Comparison of ENCODE assay signal across 16 cellular contexts in genomic region chr2:229269146-229269545, GRCh38. TPM values are rescaled to one million over a fixed set of nuclear protein-coding genes. Genes with fewer than 3 reads are reported as not detected.
A peak's percentile ranks its signal among the peaks of the same experiment; 100 is the strongest.
DNase-seq lines count a peak whose midpoint lies in the region; ATAC-seq and TF ChIP-seq lines count a peak whose summit lies in the region.
"Had no signal": no experiment of that assay in that cellular context is flagged by ENCODE, and none has a peak within 500 bp of the region (broad histone marks: within the 10 kb centered on the region; RNA-seq: fewer than 3 reads in every experiment).

No MANE protein-coding gene starts in this region.

- ATAC-seq in heart right ventricle = no peak
- ATAC-seq in left cardiac atrium = no peak
- ATAC-seq in right cardiac atrium = no peak
- no peak for ATAC-seq in psoas muscle
- ATAC-seq: activated T-cell treated with anti-CD3 and anti-CD28 coated beads, Interleukin-2, amount 50 U/mL, for 4 hours had no signal

- DNase-seq in heart right ventricle (no peak), left cardiac atrium (no peak), right cardiac atrium (no peak), psoas muscle (no peak), uterus (peak in 1 of 2 donors; percentile 21), NCI-H774 (lab: John Stamatoyannopoulos, UW) (no peak), SKM-1 (lab: John Stamatoyannopoulos, UW; ENCODE audit: unreplicated experiment) (no peak)
- no peak for DNase-seq in activated T-helper 2 cell treated with anti-CD3 and anti-CD28 coated beads, Interferon-gamma antibody, Interleukin-2, Interleukin-4, amounts not matched to agents 10 μg/mL and 5 μg/mL and 100 μg/mL, durations not matched to agents 14 hours and 24 hours and 36 hours (ENCODE audit: low spot score)
- DNase-seq: activated CD4-positive, alpha-beta T cell treated with anti-CD3 and anti-CD28 coated beads for 4 hours; activated T-cell treated with anti-CD3 and anti-CD28 coated beads, Interleukin-2, amount 50 U/mL, for 4 hours; erythroblast; NCI-H2029 treated with DMSO at 0.1 percent for 48 hours; NCI-H748 treated with DMSO at 0.1 percent for 48 hours; stimulated activated CD4-positive, alpha-beta T cell treated with anti-CD3 and anti-CD28 coated beads, Interleukin-2, amount 100 ng/mL, for 24 hours; stimulated activated CD8-positive, alpha-beta memory T cell treated with anti-CD3 and anti-CD28 coated beads, Interleukin-4, amount 100 ng/mL, for 48 hours; T1000 had no signal

- peak overlapping the region in 5 of 10 donors; percentile 20 to 82 (median 66) for H3K27ac ChIP-seq in heart right ventricle
- H3K27ac ChIP-seq in right cardiac atrium (ENCODE audit: low read length) = no peak overlapping the region
- H3K27ac ChIP-seq in psoas muscle = no peak overlapping the region
- peak overlapping the region; percentile 77 to 87 for H3K27ac ChIP-seq in uterus

- peak overlapping the region in 9 of 10 donors; percentile 24 to 89 (median 76) for H3K4me3 ChIP-seq in heart right ventricle
- H3K4me3 ChIP-seq in right cardiac atrium (ENCODE audit: low read length) = peak overlapping the region; percentile 64
- H3K4me3 ChIP-seq in psoas muscle = peak overlapping the region; percentile 61
- peak overlapping the region; percentile 61 to 93 for H3K4me3 ChIP-seq in uterus

- H3K9me3 Mint-ChIP-seq in activated T-helper 2 cell treated with anti-CD3 and anti-CD28 coated beads, Interferon-gamma antibody, Interleukin-2, Interleukin-4, amounts not matched to agents 10 μg/mL and 5 μg/mL and 100 μg/mL, durations not matched to agents 14 hours and 24 hours and 36 hours = no peaks in the 10 kb centered on the region
- H3K9me3 Mint-ChIP-seq: activated T-cell treated with anti-CD3 and anti-CD28 coated beads, Interleukin-2, amount 50 U/mL, for 4 hours had no signal

- peaks cover 15% of the 10 kb centered on the region for H3K27me3 Mint-ChIP-seq in activated T-helper 2 cell treated with anti-CD3 and anti-CD28 coated beads, Interferon-gamma antibody, Interleukin-2, Interleukin-4, amounts not matched to agents 10 μg/mL and 5 μg/mL and 100 μg/mL, durations not matched to agents 14 hours and 24 hours and 36 hours (ENCODE audit: low read depth)

- 75 to 77% methylated on average over 8 of the region's 8 CpGs for WGBS in heart right ventricle, 2 donors
- 77% methylated on average over 8 of the region's 8 CpGs for WGBS in right cardiac atrium
- 81 to 85% (median 82%) methylated on average over 8 of the region's 8 CpGs for WGBS in psoas muscle, 3 donors

- H3K27ac Mint-ChIP-seq in activated T-helper 2 cell treated with anti-CD3 and anti-CD28 coated beads, Interferon-gamma antibody, Interleukin-2, Interleukin-4, amounts not matched to agents 10 μg/mL and 5 μg/mL and 100 μg/mL, durations not matched to agents 14 hours and 24 hours and 36 hours = no peak overlapping the region

- H3K4me3 Mint-ChIP-seq in activated T-helper 2 cell treated with anti-CD3 and anti-CD28 coated beads, Interferon-gamma antibody, Interleukin-2, Interleukin-4, amounts not matched to agents 10 μg/mL and 5 μg/mL and 100 μg/mL, durations not matched to agents 14 hours and 24 hours and 36 hours (ENCODE audit: low read depth) = no peak overlapping the region
- H3K4me3 Mint-ChIP-seq: activated T-cell treated with anti-CD3 and anti-CD28 coated beads, Interleukin-2, amount 50 U/mL, for 4 hours had no signal

- H3K27me3 ChIP-seq in heart right ventricle (peaks cover 0 to 41% (median 10%) of the 10 kb centered on the region in 7 donors), right cardiac atrium (ENCODE audit: control insufficient read depth, insufficient read depth) (no peaks in the 10 kb centered on the region), psoas muscle (ENCODE audit: insufficient read depth in 3 of 3, low read length in 2 of 3) (peaks cover 0 to 5% (median 0%) of the 10 kb centered on the region in 3 donors), uterus (no peaks in the 10 kb centered on the region)

- H3K36me3 ChIP-seq in heart right ventricle (no peaks in the 10 kb centered on the region), psoas muscle (ENCODE audit: insufficient read depth in 1 of 2, low read depth in 1 of 2) (no peaks in the 10 kb centered on the region), uterus (no peaks in the 10 kb centered on the region)

- H3K4me1 Mint-ChIP-seq in activated T-helper 2 cell treated with anti-CD3 and anti-CD28 coated beads, Interferon-gamma antibody, Interleukin-2, Interleukin-4, amounts not matched to agents 10 μg/mL and 5 μg/mL and 100 μg/mL, durations not matched to agents 14 hours and 24 hours and 36 hours (ENCODE audit: low read depth) = no peaks in the 10 kb centered on the region

- intact Hi-C loops in heart right ventricle (cut with DNase I) = no loop called here
- intact Hi-C loops in left cardiac atrium (cut with DNase I) = no loop called here
- intact Hi-C loops in right cardiac atrium (cut with DNase I) = loop anchor here in 3 of 4 donors (10.0 kb wide), 2 partner anchors 134 to 574 kb away; no protein-coding TSS in a partner anchor
- intact Hi-C loops in psoas muscle (cut with DNase I) = no loop called here
- intact Hi-C loops in uterus (cut with DNase I; ENCODE audit: low total_unique reads) = no loop called here
- intact Hi-C loops in activated T-helper 2 cell treated with anti-CD3 and anti-CD28 coated beads, Interferon-gamma antibody, Interleukin-2, Interleukin-4, amounts not matched to agents 10 μg/mL and 5 μg/mL and 100 μg/mL, durations not matched to agents 14 hours and 24 hours and 36 hours (cut with micrococcal nuclease) = no loop called here

- TF ChIP-seq CTCF in heart right ventricle (IDR thresholded peaks at IDR 0.05) (peak in 1 of 9 donors; percentile 2), psoas muscle (IDR thresholded peaks at IDR 0.05) (no peak), uterus (IDR thresholded peaks at IDR 0.05) (peak in 1 of 4 experiments; percentile 6)

- H3K36me3 Mint-ChIP-seq in activated T-helper 2 cell treated with anti-CD3 and anti-CD28 coated beads, Interferon-gamma antibody, Interleukin-2, Interleukin-4, amounts not matched to agents 10 μg/mL and 5 μg/mL and 100 μg/mL, durations not matched to agents 14 hours and 24 hours and 36 hours (ENCODE audit: low read depth) = no peaks in the 10 kb centered on the region

- H3K9me3 ChIP-seq in heart right ventricle = no peaks in the 10 kb centered on the region
- H3K9me3 ChIP-seq in right cardiac atrium (ENCODE audit: control insufficient read depth, low read length) = no peaks in the 10 kb centered on the region
- H3K9me3 ChIP-seq in psoas muscle = no peaks in the 10 kb centered on the region
- H3K9me3 ChIP-seq in uterus = no peaks in the 10 kb centered on the region

- H3K4me1 ChIP-seq in heart right ventricle (peaks cover 0 to 25% (median 8%) of the 10 kb centered on the region in 9 donors), right cardiac atrium (ENCODE audit: control insufficient read depth, insufficient read depth, low read length) (no peaks in the 10 kb centered on the region), psoas muscle (no peaks in the 10 kb centered on the region), uterus (peaks cover 0 to 3% of the 10 kb centered on the region in 2 donors)

- no peak for TF ChIP-seq POLR2A in uterus (IDR thresholded peaks at IDR 0.05)

RNA-seq across cellular contexts. Expression of gene PID1, which starts 1.9 kb away (rescaled TPM):
- total RNA-seq in heart right ventricle = 10 to 100 TPM in 2 of 10 donors, 1 to 10 TPM in 8; 3.6 to 12.0 (median 6.1) TPM
- 10 to 100 TPM in 1 of 2 donors, 1 to 10 TPM in 1; 4.6 to 11.9 TPM for polyA plus RNA-seq in heart right ventricle
- total RNA-seq in left cardiac atrium = 10 to 100 TPM; 11.3 to 15.1 TPM
- 10 to 100 TPM; 10.4 to 17.2 (median 12.0) TPM for total RNA-seq in right cardiac atrium
- polyA plus RNA-seq in right cardiac atrium = 9.1 TPM
- total RNA-seq in psoas muscle = 10 to 100 TPM in 1 of 4 donors, 1 to 10 TPM in 3; 4.3 to 10.6 (median 8.2) TPM
- 1 to 10 TPM; 4.7 to 7.9 (median 5.2) TPM for polyA plus RNA-seq in psoas muscle
- total RNA-seq in uterus = 10 to 100 TPM; 26.4 to 48.5 (median 37.1) TPM
- total RNA-seq in activated T-helper 2 cell treated with anti-CD3 and anti-CD28 coated beads, Interferon-gamma antibody, Interleukin-2, Interleukin-4, amounts not matched to agents 10 μg/mL and 5 μg/mL and 100 μg/mL, durations not matched to agents 14 hours and 24 hours and 36 hours = not detected in 2 replicates

Comparison
In these comparisons a context has a peak if more than half of its experiments do, and no peak if none do; other contexts are left out.
1. intact Hi-C loops: an anchor here in right cardiac atrium (10.0 kb wide); none called in heart right ventricle, left cardiac atrium, psoas muscle, uterus and activated T-helper 2 cell treated with anti-CD3 and anti-CD28 coated beads, Interferon-gamma antibody, Interleukin-2, Interleukin-4, amounts not matched to agents 10 μg/mL and 5 μg/mL and 100 μg/mL, durations not matched to agents 14 hours and 24 hours and 36 hours.
2. H3K27ac ChIP-seq: peak in uterus (2 of 2); none in right cardiac atrium (single experiment) and psoas muscle (single experiment).
3. Peak in every context shown above with its lines, with median percentiles within 50 percentile points of each other: H3K4me3 ChIP-seq.